16 cellular contexts compared by ENCODE assay signal in the genomic region with DNA sequence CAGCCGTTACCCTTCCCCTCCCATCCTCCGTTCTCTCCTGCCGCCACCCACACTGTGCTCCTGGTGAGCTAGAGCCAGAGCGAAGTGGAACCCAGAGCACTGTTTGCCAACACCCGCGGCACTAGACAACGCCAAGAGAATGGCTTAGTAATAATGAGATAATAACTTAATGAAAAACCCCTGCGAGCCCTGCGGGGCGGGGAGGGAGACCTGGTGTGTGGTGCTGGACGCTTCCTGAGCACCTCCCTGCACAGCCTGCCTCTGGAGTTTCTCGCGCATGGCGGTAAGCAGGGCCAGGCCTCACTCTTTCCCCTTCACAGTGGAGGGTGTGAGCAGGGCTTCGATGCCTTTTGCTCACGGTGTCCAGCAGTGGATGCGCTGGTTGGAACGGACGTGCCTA.
DNase-seq lines count a peak whose midpoint lies in the region; ATAC-seq and TF ChIP-seq lines count a peak whose summit lies in the region.
"Had no signal": no experiment of that assay in that cellular context is flagged by ENCODE, and none has a peak within 500 bp of the region (broad histone marks: within the 10 kb centered on the region; RNA-seq: fewer than 3 reads in every experiment).

No MANE protein-coding gene starts in this region.

- ATAC-seq in SK-N-SH treated with all-trans-retinoic acid at 6 μM for 48 hours (peak; percentile 64; the same call in 2 of the 3 replicates), HG02870 (IDR thresholded peaks at IDR 0.05; ENCODE audit: unreplicated experiment) (no peak)
- ATAC-seq: HCT116 had no signal

- DNase-seq in COR-L47 (lab: John Stamatoyannopoulos, UW) (peak; percentile 17), NCI-H146 treated with DMSO at 0.1 percent for 48 hours (lab: John Stamatoyannopoulos, UW; ENCODE audit: unreplicated experiment) (peak; percentile 15), NCI-H187 (lab: John Stamatoyannopoulos, UW) (no peak), NCI-H2171 (lab: John Stamatoyannopoulos, UW) (no peak)
- DNase-seq: ACHN; Calu3; CD4-positive, alpha-beta memory T cell; DMS79 treated with DMSO at 0.1 percent for 48 hours; GF-D8; GOT3; H7; HFFc6; IMR-90 had no signal

TF ChIP-seq in SK-N-SH treated with all-trans-retinoic acid at 6 μM for 48 hours, 23 proteins besides CTCF, POLR2A, EP300 and RAD21:
- TF ChIP-seq ESRRG (CRISPR knock-in tag; IDR thresholded peaks at IDR 0.05): no peak
- TF ChIP-seq TCF4 (CRISPR knock-in tag; IDR thresholded peaks at IDR 0.05; ENCODE audit: borderline replicate concordance): peak; percentile 70; the same call in 1 of the 2 replicates
- no peak for TF ChIP-seq BACH2 (CRISPR knock-in tag; IDR thresholded peaks at IDR 0.05; ENCODE audit: borderline replicate concordance)

Comparison
In these comparisons a context has a peak if more than half of its experiments do, and no peak if none do; other contexts are left out.
1. DNase-seq: peak in COR-L47 (single experiment) and NCI-H146 treated with DMSO at 0.1 percent for 48 hours (single experiment); none in NCI-H187 (0 of 2) and NCI-H2171 (single experiment).